In the genomic region with DNA sequence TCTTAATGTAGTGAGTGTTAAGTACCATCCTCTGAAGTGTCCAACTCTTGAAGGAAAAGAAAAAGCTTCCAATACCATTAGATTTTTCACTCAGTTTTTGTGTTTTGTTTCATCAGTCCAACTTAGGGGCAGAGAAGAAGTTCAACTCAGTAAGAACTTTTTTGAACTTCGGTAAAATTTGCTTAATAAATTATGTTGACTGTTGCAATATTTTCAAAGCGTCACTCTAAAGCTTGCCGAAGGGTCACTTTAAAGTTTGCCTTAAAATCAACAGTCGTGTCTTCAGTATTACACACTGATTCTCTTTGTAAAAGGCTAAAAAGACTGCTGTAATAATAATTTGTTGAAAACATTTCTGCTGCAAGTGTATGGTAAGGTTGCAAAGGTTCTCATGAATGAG, we compare ENCODE assay signal across 24 cellular contexts. TPM values are rescaled to one million over a fixed set of nuclear protein-coding genes. Genes with fewer than 3 reads are reported as not detected.
"Had no signal": no experiment of that assay in that cellular context is flagged by ENCODE, and none has a peak within 500 bp of the region (broad histone marks: within the 10 kb centered on the region; RNA-seq: fewer than 3 reads in every experiment).

No MANE protein-coding gene starts in this region.

- H3K4me1 ChIP-seq: Peyer's patch had no signal

- H3K36me3 ChIP-seq: brain microvascular endothelial cell, cardiac muscle cell, Peyer's patch had no signal

- H3K27ac ChIP-seq: brain microvascular endothelial cell, cardiac muscle cell, Peyer's patch had no signal

- H3K27me3 ChIP-seq: brain microvascular endothelial cell, cardiac muscle cell, Peyer's patch had no signal

- H3K9me3 ChIP-seq: Peyer's patch had no signal

- DNase-seq: activated CD4-positive, alpha-beta T cell treated with anti-CD3 and anti-CD28 coated beads for 4 hours; activated CD8-positive, alpha-beta memory T cell treated with anti-CD3 and anti-CD28 coated beads, Interleukin-2, amount 50 U/mL, for 4 hours; activated CD8-positive, alpha-beta T cell treated with anti-CD3 and anti-CD28 coated beads for 36 hours; activated gamma-delta T cell treated with Interleukin-2 at 50 U/mL for 16 hours; activated naive CD4-positive, alpha-beta T cell treated with anti-CD3 and anti-CD28 coated beads, Interleukin-2, amount 10 ng/mL, durations not matched to agents 7 days and 5 days; activated naive CD8-positive, alpha-beta T cell treated with anti-CD3 and anti-CD28 coated beads for 36 hours; activated T-cell treated with anti-CD3 and anti-CD28 coated beads, Interleukin-2, amount 50 U/mL, for 72 hours; brain microvascular endothelial cell; Kasumi-1; NCI-H1092; NCI-H1417; NCI-H2029; NCI-H2107; NCI-H2171 treated with DMSO at 0.1 percent for 48 hours; NCI-H345; NCI-H510A; NCI-H526 treated with DMSO at 0.1 percent for 48 hours; NCI-H82; NK-92 treated with Interleukin-12 subunit alpha and Interleukin-12 subunit beta, amount 100 ng/mL, for 24 hours; Peyer's patch; SHP77 treated with DMSO at 0.1 percent for 48 hours had no signal

- H3K4me3 ChIP-seq: cardiac muscle cell, Peyer's patch had no signal

- ATAC-seq: activated CD4-positive, CD25-positive, alpha-beta regulatory T cell treated with anti-CD3 and anti-CD28 coated beads, Interleukin-2, amount 50 U/mL, for 24 hours; activated CD8-positive, alpha-beta T cell treated with anti-CD3 and anti-CD28 coated beads for 36 hours; activated T-cell treated with anti-CD3 and anti-CD28 coated beads, Interleukin-2, amount 50 U/mL, for 72 hours had no signal

RNA-seq across cellular contexts. Expression of a gene that starts 17.6 kb away (rescaled TPM):
- total RNA-seq: activated CD8-positive, alpha-beta T cell treated with anti-CD3 and anti-CD28 coated beads for 36 hours; activated naive CD8-positive, alpha-beta T cell treated with anti-CD3 and anti-CD28 coated beads for 36 hours; activated T-helper 2 cell treated with anti-CD3 and anti-CD28 coated beads, Interferon-gamma antibody, Interleukin-2, Interleukin-4, amounts not matched to agents 10 μg/mL and 5 μg/mL and 100 μg/mL, durations not matched to agents 14 hours and 24 hours and 36 hours had no signal
